In the genomic region with DNA sequence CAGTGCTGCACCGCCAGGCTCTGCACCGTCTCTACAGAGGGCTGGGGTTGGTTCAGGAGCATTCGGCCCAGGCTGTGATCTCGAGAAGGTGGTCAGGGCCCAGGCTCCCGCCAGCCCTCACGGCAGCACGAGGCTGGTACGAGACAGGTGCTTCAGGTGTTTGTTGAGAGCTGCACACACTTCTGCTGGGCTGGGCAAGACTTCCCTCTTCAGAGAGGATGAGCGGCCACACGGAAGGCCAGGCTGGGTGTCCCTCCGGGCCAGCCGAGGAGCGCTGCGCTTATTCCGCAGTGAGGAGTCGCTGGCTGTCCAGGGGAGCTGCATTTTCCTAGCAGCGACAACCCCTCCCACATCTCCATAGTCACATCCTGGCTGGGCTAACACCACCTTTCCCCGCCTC, we compare ENCODE assay signal across 21 cellular contexts. TPM values are rescaled to one million over a fixed set of nuclear protein-coding genes. Genes with fewer than 3 reads are reported as not detected.
A peak's percentile ranks its signal among the peaks of the same experiment; 100 is the strongest.
DNase-seq lines count a peak whose midpoint lies in the region; ATAC-seq, FAIRE-seq and TF ChIP-seq lines count a peak whose summit lies in the region.
"Had no signal": no experiment of that assay in that cellular context is flagged by ENCODE, and none has a peak within 500 bp of the region (broad histone marks: within the 10 kb centered on the region; RNA-seq: fewer than 3 reads in every experiment).

No MANE protein-coding gene starts in this region.

- peaks cover 0 to 7% of the 10 kb centered on the region in 2 donors for H3K36me3 ChIP-seq in kidney (ENCODE audit: control insufficient read depth in 1 of 2, insufficient read depth in 2 of 2, low read length in 2 of 2)
- H3K36me3 ChIP-seq: HAP-1, SJCRH30 had no signal

- H3K4me1 ChIP-seq in kidney (ENCODE audit: control insufficient read depth in 1 of 2, insufficient read depth in 1 of 2, low read depth in 1 of 2, low read length in 2 of 2): peaks cover 0 to 11% of the 10 kb centered on the region in 2 donors
- H3K4me1 ChIP-seq: SJCRH30 had no signal

- H3K27ac ChIP-seq in kidney (ENCODE audit: low read depth in 2 of 2, low read length in 2 of 2): peak overlapping the region; percentile 61 to 72
- H3K27ac ChIP-seq: PC-9, SJCRH30 had no signal

- no peaks in the 10 kb centered on the region for H3K9me3 ChIP-seq in kidney (ENCODE audit: control insufficient read depth in 1 of 2, low read length in 2 of 2)
- H3K9me3 ChIP-seq: HAP-1, SJCRH30 had no signal

- no peak overlapping the region for H3K4me3 ChIP-seq in kidney (ENCODE audit: low read length in 2 of 2)
- H3K4me3 ChIP-seq: HAP-1, PC-9, SJCRH30 had no signal

- ATAC-seq in sciatic nerve (peak; percentile 15), HG02588 (IDR thresholded peaks at IDR 0.05; ENCODE audit: unreplicated experiment) (no peak)
- ATAC-seq: CD8-positive, alpha-beta T cell had no signal

- no peak overlapping the region for H3K9ac ChIP-seq in kidney (ENCODE audit: low read length in 2 of 2)

- peak; percentile 26 for DNase-seq in D341Med (ENCODE audit: low spot score)
- peak; percentile 32 for DNase-seq in NCI-H510A (lab: John Stamatoyannopoulos, UW)
- peak; percentile 64 for DNase-seq in kidney
- DNase-seq in sciatic nerve (ENCODE audit: low spot score): peak; percentile 46
- DNase-seq in dermis blood vessel endothelial cell: no peak
- DNase-seq in OCI-M1 (lab: John Stamatoyannopoulos, UW): no peak
- DNase-seq: Calu3; CD8-positive, alpha-beta T cell; DMS53; NCI-H1105 treated with DMSO at 0.1 percent for 48 hours; NCI-H1694 treated with DMSO at 0.1 percent for 48 hours; NCI-H524; NCI-H82; PC-9; SJCRH30 had no signal

- no peak for FAIRE-seq in kidney (lab: Jason Lieb, UNC)
- FAIRE-seq: A204.1, GM12892, GM18507 had no signal

- intact Hi-C loops in kidney (cut with DNase I) (no loop called here), sciatic nerve (cut with DNase I) (no loop called here)

- TF ChIP-seq CTCF in kidney (IDR thresholded peaks at IDR 0.05; ENCODE audit: borderline replicate concordance, extremely low read depth, insufficient read depth): no peak

RNA-seq across cellular contexts. Expression of gene PDE9A, which starts 50.5 kb away (rescaled TPM):
- 39.0 TPM for total RNA-seq in kidney
- 30.1 TPM for polyA plus RNA-seq in kidney (ENCODE audit: insufficient read depth, low read depth, low replicate concordance)
- total RNA-seq in sciatic nerve: 32.6 TPM
- total RNA-seq in dermis blood vessel endothelial cell: 1.9 and 3.5 TPM in 2 replicates
- total RNA-seq: LHCN-M2 had no signal

Comparison
In these comparisons a context has a peak if more than half of its experiments do, and no peak if none do; other contexts are left out.
1. DNase-seq: peak in D341Med (single experiment), NCI-H510A (single experiment), kidney (single experiment) and sciatic nerve (single experiment); none in dermis blood vessel endothelial cell (single experiment) and OCI-M1 (single experiment).